In the genomic region with DNA sequence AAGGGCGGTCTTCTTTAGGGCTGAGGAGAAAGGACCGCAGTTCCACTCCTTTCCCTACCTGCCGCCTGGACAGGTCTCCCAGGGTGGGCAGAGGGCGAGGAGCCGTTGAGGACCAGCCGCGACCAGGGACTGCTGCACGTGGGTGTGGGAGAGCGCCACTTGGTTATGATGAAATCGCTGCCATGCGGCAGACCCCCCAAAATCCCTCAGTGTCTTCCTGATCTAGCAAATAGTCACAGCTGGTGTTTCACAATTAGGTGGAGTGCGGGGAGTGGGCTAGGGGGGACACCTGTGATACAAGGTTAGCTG, we compare ENCODE assay signal across 7 cellular contexts. TPM values are rescaled to one million over a fixed set of nuclear protein-coding genes. Genes with fewer than 3 reads are reported as not detected.
A peak's percentile ranks its signal among the peaks of the same experiment; 100 is the strongest.
DNase-seq lines count a peak whose midpoint lies in the region; ATAC-seq and TF ChIP-seq lines count a peak whose summit lies in the region.

No MANE protein-coding gene starts in this region.

- DNase-seq in H7 (no peak), activated B cell treated with CpG ODN at 0.5 μM for 24 hours (peak; percentile 18), hepatocyte (ENCODE audit: low spot score) (no peak), NCI-H446 treated with DMSO at 0.1 percent for 48 hours (lab: John Stamatoyannopoulos, UW) (no peak), COLO829 (ENCODE audit: low spot score) (no peak)

- no peaks in the 10 kb centered on the region for H3K36me3 Mint-ChIP-seq in activated B cell treated with CpG ODN at 0.5 μM for 24 hours (ENCODE audit: low read depth)

- H3K27me3 ChIP-seq in H7 (ENCODE audit: control insufficient read depth, insufficient read depth, low read length): peaks cover 57% of the 10 kb centered on the region
- H3K27me3 ChIP-seq in hepatocyte: peaks cover 75% of the 10 kb centered on the region
- peaks cover 18 to 39% (median 39%) of the 10 kb centered on the region in 3 donors for H3K27me3 ChIP-seq in skeletal muscle tissue (ENCODE audit: control insufficient read depth in 3 of 3, insufficient read depth in 3 of 3, low read length in 3 of 3)

- POLR2A ChIA-PET in activated B cell treated with CpG ODN at 0.5 μM for 24 hours (lab: Charles Lee): no interaction called here

- H3K9me3 ChIP-seq in hepatocyte (ENCODE audit: low read depth) (no peaks in the 10 kb centered on the region), skeletal muscle tissue (ENCODE audit: control insufficient read depth in 3 of 3, low read length in 3 of 3) (no peaks in the 10 kb centered on the region)

- WGBS in hepatocyte (ENCODE audit: low lambda C conversion rate, missing lambda C conversion rate): 30% methylated on average over 12 of the region's 12 CpGs

- H3K27ac ChIP-seq in hepatocyte (no peak overlapping the region), skeletal muscle tissue (ENCODE audit: low read depth, low read length) (no peak overlapping the region)

- H3K9ac ChIP-seq in skeletal muscle tissue (ENCODE audit: low read depth in 1 of 3, low read length in 3 of 3): peak overlapping the region in 2 of 3 donors; percentile 37 to 45

- peaks cover 36% of the 10 kb centered on the region for H3K27me3 Mint-ChIP-seq in activated B cell treated with CpG ODN at 0.5 μM for 24 hours

- H3K4me1 ChIP-seq in hepatocyte (ENCODE audit: insufficient read depth): peaks cover 9% of the 10 kb centered on the region
- H3K4me1 ChIP-seq in skeletal muscle tissue (ENCODE audit: control insufficient read depth in 3 of 3, insufficient read depth in 3 of 3, low read length in 3 of 3): peaks cover 13 to 21% (median 16%) of the 10 kb centered on the region in 3 donors

- intact Hi-C loops in activated B cell treated with CpG ODN at 0.5 μM for 24 hours (cut with micrococcal nuclease): loop anchor here (5.0 kb wide), 1 partner anchor 459 kb away; no protein-coding TSS in a partner anchor

- H3K4me2 ChIP-seq in hepatocyte: peak overlapping the region; percentile 98

- no peaks in the 10 kb centered on the region for H4K20me1 ChIP-seq in hepatocyte (ENCODE audit: insufficient read depth, poor library complexity, severe bottlenecking)

- peak overlapping the region; percentile 52 for H3K4me3 ChIP-seq in H7 (ENCODE audit: insufficient read depth, low read depth, low read length)
- no peak overlapping the region for H3K4me3 ChIP-seq in hepatocyte
- peak overlapping the region; percentile 52 to 75 (median 71) for H3K4me3 ChIP-seq in skeletal muscle tissue (ENCODE audit: low read length in 3 of 3)

- H3K4me3 Mint-ChIP-seq in activated B cell treated with CpG ODN at 0.5 μM for 24 hours: peak overlapping the region; percentile 82

- H3K4me1 Mint-ChIP-seq in activated B cell treated with CpG ODN at 0.5 μM for 24 hours: peaks cover 21% of the 10 kb centered on the region

- H3K9me2 ChIP-seq in hepatocyte (replicated peaks; ENCODE audit: insufficient read depth): no peaks in the 10 kb centered on the region

- TF ChIP-seq CTCF in activated B cell treated with CpG ODN at 0.5 μM for 24 hours (IDR thresholded peaks at IDR 0.05) (no peak), hepatocyte (IDR thresholded peaks at IDR 0.05; ENCODE audit: poor library complexity) (no peak)

- no peaks in the 10 kb centered on the region for H3K9me3 Mint-ChIP-seq in activated B cell treated with CpG ODN at 0.5 μM for 24 hours

- H2AFZ ChIP-seq in hepatocyte: peak overlapping the region; percentile 24

- CTCF ChIA-PET in activated B cell treated with CpG ODN at 0.5 μM for 24 hours (lab: Charles Lee): interaction anchor here (1.1 kb wide), 1 partner anchor 194 kb away, joined by 3 read pairs; no protein-coding TSS in a partner anchor

- ATAC-seq in activated B cell treated with CpG ODN at 0.5 μM for 24 hours (ENCODE audit: low read depth) (no peak), HG02588 (IDR thresholded peaks at IDR 0.05; ENCODE audit: unreplicated experiment) (no peak)

- no peaks in the 10 kb centered on the region for H3K79me2 ChIP-seq in hepatocyte

- H3K27ac Mint-ChIP-seq in activated B cell treated with CpG ODN at 0.5 μM for 24 hours: peak overlapping the region; percentile 12

- H3K36me3 ChIP-seq in H7 (replicated peaks; ENCODE audit: control insufficient read depth, insufficient read depth, low read length) (no peaks in the 10 kb centered on the region), hepatocyte (replicated peaks; ENCODE audit: insufficient read depth, low read depth) (no peaks in the 10 kb centered on the region), skeletal muscle tissue (ENCODE audit: control insufficient read depth in 3 of 3, insufficient read depth in 3 of 3, low read length in 3 of 3) (no peaks in the 10 kb centered on the region)

RNA-seq across cellular contexts. Expression of gene C3orf80, which starts 1.5 kb away (rescaled TPM):
- total RNA-seq in H7 (2014; rRNA removed; shearing (Covaris generic)): 0.10 TPM in 1 of 2 replicates, not detected in the other
- total RNA-seq in activated B cell treated with CpG ODN at 0.5 μM for 24 hours (not detected in 2 replicates), hepatocyte (0.32 and 0.47 TPM in 2 replicates), skeletal muscle tissue (not detected)
- polyA plus RNA-seq in hepatocyte: 0.46 and 0.55 TPM in 2 replicates
